In genomic region chr17:75289122-75289831, GRCh38 we compare ENCODE assay signal across 1 cellular context.
TF ChIP-seq lines count a peak whose summit lies in the region.

TSS of gene SLC25A19 (minus strand) at chr17:75289433. CDS start at chr17:75286764, 2,669 bp downstream.

TF ChIP-seq in H1, 55 proteins besides CTCF, POLR2A, EP300 and RAD21 (continued from another document):
- no peak for TF ChIP-seq CBX8 (IDR thresholded peaks at IDR 0.05; ENCODE audit: borderline replicate concordance, low read depth, low read length)
- no peak for TF ChIP-seq GTF2F1 (IDR thresholded peaks at IDR 0.05; ENCODE audit: borderline replicate concordance, low read depth, low read length)
- TF ChIP-seq RXRA (IDR thresholded peaks at IDR 0.05; ENCODE audit: insufficient read depth, low read depth, low read length): no peak
- TF ChIP-seq CHD2 (IDR thresholded peaks at IDR 0.05; ENCODE audit: low read length): peak; percentile 90
- TF ChIP-seq YY1 (IDR thresholded peaks at IDR 0.05; ENCODE audit: low read depth, low read length): peak; percentile 68; the same call in 1 of the 2 replicates
- peak; percentile 77 for TF ChIP-seq PHF8 (conservative IDR thresholded peaks at IDR 0.05; ENCODE audit: low read depth, low read length)
- TF ChIP-seq TAF1 (IDR thresholded peaks at IDR 0.05; ENCODE audit: low read depth, low read length): peak; percentile 75
- TF ChIP-seq CBX5 (IDR thresholded peaks at IDR 0.05; ENCODE audit: low read depth, low read length): no peak
- TF ChIP-seq JUN (IDR thresholded peaks at IDR 0.05; ENCODE audit: low read depth, low read length): no peak
- 0 out of 2 replicates have a peak, but pooled peaks have one; percentile 47 for TF ChIP-seq SP4 (IDR thresholded peaks at IDR 0.05; ENCODE audit: low read length)
- no peak for TF ChIP-seq FOSL1 (IDR thresholded peaks at IDR 0.05; ENCODE audit: insufficient read depth, low read depth, low read length)
- no peak for TF ChIP-seq SRF (IDR thresholded peaks at IDR 0.05; ENCODE audit: low read depth, low read length)
- no peak for TF ChIP-seq ZNF274 (IDR thresholded peaks at IDR 0.05; ENCODE audit: borderline replicate concordance, extremely low read depth, low read length)
- peak; percentile 89 for TF ChIP-seq SIX5 (IDR thresholded peaks at IDR 0.05; ENCODE audit: low read depth, low read length)
- peak; percentile 75 for TF ChIP-seq SP2 (IDR thresholded peaks at IDR 0.05; ENCODE audit: low read length)
- TF ChIP-seq POU5F1 (IDR thresholded peaks at IDR 0.05; ENCODE audit: low read depth, low read length): no peak
- TF ChIP-seq, protein P1, sequence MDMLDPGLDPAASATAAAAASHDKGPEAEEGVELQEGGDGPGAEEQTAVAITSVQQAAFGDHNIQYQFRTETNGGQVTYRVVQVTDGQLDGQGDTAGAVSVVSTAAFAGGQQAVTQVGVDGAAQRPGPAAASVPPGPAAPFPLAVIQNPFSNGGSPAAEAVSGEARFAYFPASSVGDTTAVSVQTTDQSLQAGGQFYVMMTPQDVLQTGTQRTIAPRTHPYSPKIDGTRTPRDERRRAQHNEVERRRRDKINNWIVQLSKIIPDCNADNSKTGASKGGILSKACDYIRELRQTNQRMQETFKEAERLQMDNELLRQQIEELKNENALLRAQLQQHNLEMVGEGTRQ (IDR thresholded peaks at IDR 0.05; ENCODE audit: low read length): no peak
- no peak for TF ChIP-seq BCL11A (IDR thresholded peaks at IDR 0.05; ENCODE audit: low read depth in 2 of 2, low read length in 2 of 2)
- peak; percentile 83 for TF ChIP-seq KDM4A (IDR thresholded peaks at IDR 0.05; ENCODE audit: low read depth, low read length, severe bottlenecking)
- TF ChIP-seq NANOG (IDR thresholded peaks at IDR 0.05; ENCODE audit: insufficient read depth, low read depth, low read length, poor library complexity, severe bottlenecking): no peak
- TF ChIP-seq ASH2L (IDR thresholded peaks at IDR 0.05; ENCODE audit: low read length): peak; percentile 43
- no peak for TF ChIP-seq MAFK (IDR thresholded peaks at IDR 0.05; ENCODE audit: low read depth, low read length)
- peak; percentile 36 for TF ChIP-seq TAF7 (optimal IDR thresholded peaks at IDR 0.05; ENCODE audit: borderline replicate concordance, low read depth, low read length)
- TF ChIP-seq CREB1 (IDR thresholded peaks at IDR 0.05): peak; percentile 95
- no peak for TF ChIP-seq KDM1A (IDR thresholded peaks at IDR 0.05; ENCODE audit: borderline replicate concordance, low read length)
- no peak for TF ChIP-seq BACH1 (IDR thresholded peaks at IDR 0.05; ENCODE audit: low read length)
- no peak for TF ChIP-seq JUND (IDR thresholded peaks at IDR 0.05; ENCODE audit: low read length)
- TF ChIP-seq GABPA (IDR thresholded peaks at IDR 0.05; ENCODE audit: borderline replicate concordance, insufficient read depth, low read length): no peak; the same call in 1 of the 2 replicates
- TF ChIP-seq SAP30 (IDR thresholded peaks at IDR 0.05; ENCODE audit: insufficient read depth, insufficient replicate concordance, low read length): peak; percentile 1
- TF ChIP-seq, protein P2, sequence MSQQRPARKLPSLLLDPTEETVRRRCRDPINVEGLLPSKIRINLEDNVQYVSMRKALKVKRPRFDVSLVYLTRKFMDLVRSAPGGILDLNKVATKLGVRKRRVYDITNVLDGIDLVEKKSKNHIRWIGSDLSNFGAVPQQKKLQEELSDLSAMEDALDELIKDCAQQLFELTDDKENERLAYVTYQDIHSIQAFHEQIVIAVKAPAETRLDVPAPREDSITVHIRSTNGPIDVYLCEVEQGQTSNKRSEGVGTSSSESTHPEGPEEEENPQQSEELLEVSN (IDR thresholded peaks at IDR 0.05): no peak
- TF ChIP-seq RFX5 (IDR thresholded peaks at IDR 0.05; ENCODE audit: borderline replicate concordance, low read depth, low read length): no peak
- TF ChIP-seq TCF12 (IDR thresholded peaks at IDR 0.05; ENCODE audit: low read depth, low read length): no peak
- no peak for TF ChIP-seq CHD7 (IDR thresholded peaks at IDR 0.05; ENCODE audit: insufficient replicate concordance, low read length)
- TF ChIP-seq CHD1 (IDR thresholded peaks at IDR 0.05; ENCODE audit: low read depth, low read length): no peak
- TF ChIP-seq SP1 (IDR thresholded peaks at IDR 0.05; ENCODE audit: low read depth, low read length): peak; percentile 97
- peak; percentile 73 for TF ChIP-seq TBP (IDR thresholded peaks at IDR 0.05; ENCODE audit: low read depth, low read length)
- no peak for TF ChIP-seq CTBP2 (IDR thresholded peaks at IDR 0.05; ENCODE audit: borderline replicate concordance, insufficient read depth, insufficient read length, low read length)
- TF ChIP-seq TEAD4 (IDR thresholded peaks at IDR 0.05; ENCODE audit: low read depth, low read length): 0 out of 2 replicates have a peak, but pooled peaks have one; percentile 28
- peak in 1 of 2 experiments; percentile 19; a peak in 2 of 4 replicates for TF ChIP-seq SIN3A (conservative IDR thresholded peaks at IDR 0.05 in 1 of 2, IDR thresholded peaks at IDR 0.05 in 1 of 2; ENCODE audit: low read depth in 1 of 2, low read length in 2 of 2)
- no peak for TF ChIP-seq BRCA1 (IDR thresholded peaks at IDR 0.05; ENCODE audit: low read depth, low read length)
- no peak for TF ChIP-seq NRF1 (IDR thresholded peaks at IDR 0.05; ENCODE audit: low read depth, low read length)
- no peak for TF ChIP-seq HDAC6 (IDR thresholded peaks at IDR 0.05; ENCODE audit: low read depth, low read length)
- TF ChIP-seq SUZ12 (IDR thresholded peaks at IDR 0.05; ENCODE audit: low read length): no peak
- no peak for TF ChIP-seq EZH2 (IDR thresholded peaks at IDR 0.05; ENCODE audit: low read depth, low read length, severe bottlenecking)
- no peak for TF ChIP-seq SIRT6 (IDR thresholded peaks at IDR 0.05; ENCODE audit: low read length)
- 0 out of 2 replicates have a peak, but pooled peaks have one; percentile 68 for TF ChIP-seq RBBP5 (IDR thresholded peaks at IDR 0.05; ENCODE audit: borderline replicate concordance, low read depth, low read length)
- TF ChIP-seq, protein P3, sequence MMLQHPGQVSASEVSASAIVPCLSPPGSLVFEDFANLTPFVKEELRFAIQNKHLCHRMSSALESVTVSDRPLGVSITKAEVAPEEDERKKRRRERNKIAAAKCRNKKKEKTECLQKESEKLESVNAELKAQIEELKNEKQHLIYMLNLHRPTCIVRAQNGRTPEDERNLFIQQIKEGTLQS (IDR thresholded peaks at IDR 0.05; ENCODE audit: insufficient read depth, low read depth, low read length): 0 out of 2 replicates have a peak, but pooled peaks have one; percentile 26
- TF ChIP-seq KDM5A (IDR thresholded peaks at IDR 0.05; ENCODE audit: low read length): no peak
TF ChIP-seq in H1: peak in this region for 19.
